1 cellular context compared by ENCODE assay signal in genomic region chr11:65016705-65017104, GRCh38.
TF ChIP-seq lines count a peak whose summit lies in the region.

No MANE protein-coding gene starts in this region.

TF ChIP-seq in WTC11, 78 proteins besides CTCF, POLR2A, EP300 and RAD21 (continued from another document):
- TF ChIP-seq, protein P1, sequence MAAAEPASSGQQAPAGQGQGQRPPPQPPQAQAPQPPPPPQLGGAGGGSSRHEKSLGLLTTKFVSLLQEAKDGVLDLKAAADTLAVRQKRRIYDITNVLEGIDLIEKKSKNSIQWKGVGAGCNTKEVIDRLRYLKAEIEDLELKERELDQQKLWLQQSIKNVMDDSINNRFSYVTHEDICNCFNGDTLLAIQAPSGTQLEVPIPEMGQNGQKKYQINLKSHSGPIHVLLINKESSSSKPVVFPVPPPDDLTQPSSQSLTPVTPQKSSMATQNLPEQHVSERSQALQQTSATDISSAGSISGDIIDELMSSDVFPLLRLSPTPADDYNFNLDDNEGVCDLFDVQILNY (CRISPR knock-in tag; IDR thresholded peaks at IDR 0.05): no peak
- no peak for TF ChIP-seq FOXP1 (CRISPR knock-in tag; IDR thresholded peaks at IDR 0.05; ENCODE audit: borderline replicate concordance)
- TF ChIP-seq TCF7 (CRISPR knock-in tag; IDR thresholded peaks at IDR 0.05; ENCODE audit: low read depth): no peak
- no peak for TF ChIP-seq SMAD3 (CRISPR knock-in tag; IDR thresholded peaks at IDR 0.05; ENCODE audit: borderline replicate concordance)
- TF ChIP-seq NR3C1 (CRISPR knock-in tag; conservative IDR thresholded peaks at IDR 0.05; ENCODE audit: low read depth): no peak
- no peak for TF ChIP-seq ATF3 (CRISPR knock-in tag; conservative IDR thresholded peaks at IDR 0.05)
- no peak for TF ChIP-seq RELA (CRISPR knock-in tag; IDR thresholded peaks at IDR 0.05; ENCODE audit: borderline replicate concordance)
- no peak for TF ChIP-seq MXD4 (CRISPR knock-in tag; IDR thresholded peaks at IDR 0.05; ENCODE audit: borderline replicate concordance)
- no peak for TF ChIP-seq AFF4 (CRISPR knock-in tag; IDR thresholded peaks at IDR 0.05; ENCODE audit: borderline replicate concordance)
- no peak for TF ChIP-seq CREB1 (CRISPR knock-in tag; IDR thresholded peaks at IDR 0.05)
TF ChIP-seq in WTC11: peak in this region for 0.
